18 cellular contexts compared by ENCODE assay signal in the genomic region with DNA sequence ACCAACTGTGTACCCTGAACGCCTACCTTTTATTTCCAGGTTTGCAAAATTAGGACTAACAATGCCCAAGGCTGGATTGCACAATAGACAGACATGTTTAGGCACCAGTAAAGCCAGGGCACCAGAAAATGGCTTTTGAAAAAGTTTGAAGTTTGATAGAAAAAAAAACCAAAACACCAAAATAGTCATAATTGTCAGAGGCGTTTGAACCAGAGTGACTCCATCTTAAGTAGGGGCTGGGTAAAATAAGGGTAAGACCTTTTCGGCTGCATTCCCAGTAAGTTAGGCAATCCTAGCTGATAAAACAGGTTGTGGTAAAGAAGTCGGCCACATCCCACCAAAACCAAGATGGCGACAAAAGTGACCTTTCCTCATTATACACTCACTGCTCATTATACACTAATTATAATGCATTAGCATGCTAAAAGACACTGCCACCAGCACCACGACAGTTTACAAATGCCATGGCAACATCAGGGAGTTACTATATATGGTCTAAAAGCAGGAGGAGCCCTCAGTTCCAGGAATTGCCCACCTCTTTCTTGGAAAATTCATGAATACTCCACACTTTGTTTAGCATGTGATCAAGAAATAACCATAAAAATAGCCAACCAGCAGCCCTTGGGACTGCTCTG.
"Had no signal": no experiment of that assay in that cellular context is flagged by ENCODE, and none has a peak within 500 bp of the region (broad histone marks: within the 10 kb centered on the region; RNA-seq: fewer than 3 reads in every experiment).

No MANE protein-coding gene starts in this region.

- FAIRE-seq: astrocyte, urothelium cell line had no signal

- DNase-seq: activated CD4-positive, alpha-beta T cell treated with anti-CD3 and anti-CD28 coated beads, Interleukin-2, amount 50 U/mL, for 4 hours; activated CD4-positive, CD25-positive, alpha-beta regulatory T cell treated with anti-CD3 and anti-CD28 coated beads, Interleukin-2, amount 50 U/mL, for 72 hours; activated naive CD4-positive, alpha-beta T cell treated with anti-CD3 and anti-CD28 coated beads, Interleukin-2, amount 10 ng/mL, durations not matched to agents 7 days and 5 days; foreskin melanocyte; head of caudate nucleus; immature natural killer cell; ovary; sigmoid colon; stimulated activated CD4-positive, alpha-beta T cell treated with anti-CD3 and anti-CD28 coated beads, Interleukin-1b, Interleukin-23, amount 100 ng/mL, for 48 hours; tibial artery had no signal

- ATAC-seq: stimulated activated effector memory CD8-positive, alpha-beta T cell treated with anti-CD3 and anti-CD28 coated beads, Interleukin-12 subunit alpha, Interleukin-12 subunit beta, amount 100 ng/mL, for 72 hours had no signal

- H3K9me3 Mint-ChIP-seq: activated naive CD4-positive, alpha-beta T cell treated with anti-CD3 and anti-CD28 coated beads, Interleukin-2, amount 10 ng/mL, durations not matched to agents 7 days and 5 days; activated T-helper 2 cell treated with anti-CD3 and anti-CD28 coated beads, Interferon-gamma antibody, Interleukin-2, Interleukin-4, amounts not matched to agents 10 μg/mL and 5 μg/mL and 100 μg/mL, durations not matched to agents 14 hours and 24 hours and 36 hours; immature natural killer cell; neural progenitor cell; stimulated activated effector memory CD8-positive, alpha-beta T cell treated with anti-CD3 and anti-CD28 coated beads, Interleukin-12 subunit alpha, Interleukin-12 subunit beta, amount 100 ng/mL, for 72 hours; T-helper 2 cell treated with Interferon-gamma antibody and Interleukin-4, amounts not matched to agents 5 μg/mL and 100 μg/mL, for 36 hours had no signal

- H3K4me3 Mint-ChIP-seq: activated naive CD4-positive, alpha-beta T cell treated with anti-CD3 and anti-CD28 coated beads, Interleukin-2, amount 10 ng/mL, durations not matched to agents 7 days and 5 days; immature natural killer cell; neural progenitor cell; stimulated activated effector memory CD8-positive, alpha-beta T cell treated with anti-CD3 and anti-CD28 coated beads, Interleukin-12 subunit alpha, Interleukin-12 subunit beta, amount 100 ng/mL, for 72 hours; T-helper 2 cell treated with Interferon-gamma antibody and Interleukin-4, amounts not matched to agents 5 μg/mL and 100 μg/mL, for 36 hours had no signal

- H3K27ac ChIP-seq: cardiac muscle cell, neural progenitor cell, ovary, sigmoid colon, tibial artery had no signal

- H3K27ac Mint-ChIP-seq: activated naive CD4-positive, alpha-beta T cell treated with anti-CD3 and anti-CD28 coated beads, Interleukin-2, amount 10 ng/mL, durations not matched to agents 7 days and 5 days; activated T-helper 2 cell treated with anti-CD3 and anti-CD28 coated beads, Interferon-gamma antibody, Interleukin-2, Interleukin-4, amounts not matched to agents 10 μg/mL and 5 μg/mL and 100 μg/mL, durations not matched to agents 14 hours and 24 hours and 36 hours; immature natural killer cell; neural progenitor cell; stimulated activated effector memory CD8-positive, alpha-beta T cell treated with anti-CD3 and anti-CD28 coated beads, Interleukin-12 subunit alpha, Interleukin-12 subunit beta, amount 100 ng/mL, for 72 hours; T-helper 2 cell treated with Interferon-gamma antibody and Interleukin-4, amounts not matched to agents 5 μg/mL and 100 μg/mL, for 36 hours had no signal

- H3K4me3 ChIP-seq: cardiac muscle cell, lung, neural progenitor cell, ovary, sigmoid colon, tibial artery had no signal

- H3K36me3 Mint-ChIP-seq: activated naive CD4-positive, alpha-beta T cell treated with anti-CD3 and anti-CD28 coated beads, Interleukin-2, amount 10 ng/mL, durations not matched to agents 7 days and 5 days; immature natural killer cell; neural progenitor cell; stimulated activated effector memory CD8-positive, alpha-beta T cell treated with anti-CD3 and anti-CD28 coated beads, Interleukin-12 subunit alpha, Interleukin-12 subunit beta, amount 100 ng/mL, for 72 hours had no signal

- H3K4me2 ChIP-seq: neural progenitor cell had no signal

- H3K36me3 ChIP-seq: cardiac muscle cell, neural progenitor cell, ovary, sigmoid colon, tibial artery had no signal

- H3K27me3 ChIP-seq: neural progenitor cell, ovary, sigmoid colon, tibial artery had no signal

- H3K9me3 ChIP-seq: ovary, sigmoid colon, tibial artery had no signal

- H2AFZ ChIP-seq: neural progenitor cell had no signal
